Comparison of ENCODE assay signal across 14 cellular contexts in the genomic region with DNA sequence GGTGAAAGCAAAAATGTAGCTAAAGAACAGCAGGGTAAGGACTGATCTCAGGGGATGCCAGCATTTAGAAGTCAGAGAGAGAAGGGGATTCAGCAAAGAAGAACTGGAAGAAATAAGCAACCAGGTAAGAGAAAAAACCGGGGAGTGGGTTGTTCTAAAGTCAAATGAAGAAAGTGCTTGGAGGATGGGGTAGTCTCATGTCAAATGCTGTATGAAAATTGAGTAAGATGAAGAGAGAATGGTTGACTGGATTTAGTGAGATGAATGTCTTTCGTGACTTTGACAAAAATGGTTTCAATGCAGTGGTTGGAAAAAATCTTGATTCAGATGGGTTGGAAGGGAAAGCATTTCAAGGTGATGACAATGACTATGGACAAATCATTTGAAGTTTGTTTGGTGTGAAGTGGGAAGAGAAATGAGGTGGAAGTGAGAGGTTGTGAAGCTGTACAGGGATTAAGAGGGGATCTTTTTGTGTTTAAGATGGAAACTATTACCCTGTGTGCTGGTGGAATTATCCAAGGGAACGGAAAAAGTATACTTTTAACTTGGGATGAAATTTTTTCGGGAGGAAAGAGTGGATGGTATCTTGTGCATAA.
DNase-seq lines count a peak whose midpoint lies in the region; ATAC-seq and TF ChIP-seq lines count a peak whose summit lies in the region.
"Had no signal": no experiment of that assay in that cellular context is flagged by ENCODE, and none has a peak within 500 bp of the region (broad histone marks: within the 10 kb centered on the region; RNA-seq: fewer than 3 reads in every experiment).

No MANE protein-coding gene starts in this region.

- H3K27ac Mint-ChIP-seq in activated CD4-positive, alpha-beta memory T cell treated with anti-CD3 and anti-CD28 coated beads for 36 hours: peak overlapping the region; percentile 51
- H3K27ac Mint-ChIP-seq in activated CD4-positive, alpha-beta memory T cell treated with anti-CD3 and anti-CD28 coated beads, Interleukin-2, amount 10 ng/mL, durations not matched to agents 7 days and 5 days: no peak overlapping the region
- H3K27ac Mint-ChIP-seq in activated naive CD4-positive, alpha-beta T cell treated with anti-CD3 and anti-CD28 coated beads for 36 hours: peak overlapping the region; percentile 26
- no peak overlapping the region for H3K27ac Mint-ChIP-seq in stimulated activated naive CD8-positive, alpha-beta T cell treated with anti-CD3 and anti-CD28 coated beads, Interleukin-15, amount 100 ng/mL, for 72 hours
- H3K27ac Mint-ChIP-seq in type B pancreatic cell: no peak overlapping the region
- H3K27ac Mint-ChIP-seq: CD14-positive monocyte; CD4-positive, alpha-beta memory T cell had no signal

- H3K27me3 Mint-ChIP-seq in activated CD4-positive, alpha-beta memory T cell treated with anti-CD3 and anti-CD28 coated beads for 36 hours: peaks cover 3% of the 10 kb centered on the region
- H3K27me3 Mint-ChIP-seq in activated CD4-positive, alpha-beta memory T cell treated with anti-CD3 and anti-CD28 coated beads, Interleukin-2, amount 10 ng/mL, durations not matched to agents 7 days and 5 days: peaks cover 6% of the 10 kb centered on the region
- H3K27me3 Mint-ChIP-seq in activated naive CD4-positive, alpha-beta T cell treated with anti-CD3 and anti-CD28 coated beads for 36 hours (ENCODE audit: low read depth): no peaks in the 10 kb centered on the region
- H3K27me3 Mint-ChIP-seq in stimulated activated naive CD8-positive, alpha-beta T cell treated with anti-CD3 and anti-CD28 coated beads, Interleukin-15, amount 100 ng/mL, for 72 hours: no peaks in the 10 kb centered on the region
- H3K27me3 Mint-ChIP-seq in type B pancreatic cell: no peaks in the 10 kb centered on the region

- DNase-seq in activated CD4-positive, alpha-beta memory T cell treated with anti-CD3 and anti-CD28 coated beads for 36 hours: no peak
- no peak for DNase-seq in activated CD4-positive, alpha-beta memory T cell treated with anti-CD3 and anti-CD28 coated beads, Interleukin-2, amount 10 ng/mL, durations not matched to agents 7 days and 5 days
- no peak for DNase-seq in activated naive CD4-positive, alpha-beta T cell treated with anti-CD3 and anti-CD28 coated beads for 36 hours
- no peak for DNase-seq in activated naive CD4-positive, alpha-beta T cell treated with anti-CD3 and anti-CD28 coated beads, Interleukin-2, amount 50 U/mL, for 16 hours
- DNase-seq in stimulated activated naive CD8-positive, alpha-beta T cell treated with anti-CD3 and anti-CD28 coated beads, Interleukin-15, Interleukin-2, amounts not matched to agents 100 U/mL and 50 U/mL, for 24 hours: no peak
- no peak for DNase-seq in stimulated activated naive CD8-positive, alpha-beta T cell treated with anti-CD3 and anti-CD28 coated beads, Interleukin-15, amount 100 ng/mL, for 72 hours
- DNase-seq in type B pancreatic cell (ENCODE audit: extremely low spot score, unreplicated experiment): no peak
- DNase-seq: 8988T; CD4-positive, alpha-beta memory T cell; DMS153; DMS79; GDM1; GM23248 had no signal

- no peaks in the 10 kb centered on the region for H3K9me3 Mint-ChIP-seq in activated CD4-positive, alpha-beta memory T cell treated with anti-CD3 and anti-CD28 coated beads for 36 hours
- H3K9me3 Mint-ChIP-seq in activated CD4-positive, alpha-beta memory T cell treated with anti-CD3 and anti-CD28 coated beads, Interleukin-2, amount 10 ng/mL, durations not matched to agents 7 days and 5 days: no peaks in the 10 kb centered on the region
- peaks cover 2% of the 10 kb centered on the region for H3K9me3 Mint-ChIP-seq in activated naive CD4-positive, alpha-beta T cell treated with anti-CD3 and anti-CD28 coated beads for 36 hours
- H3K9me3 Mint-ChIP-seq in stimulated activated naive CD8-positive, alpha-beta T cell treated with anti-CD3 and anti-CD28 coated beads, Interleukin-15, amount 100 ng/mL, for 72 hours: peaks cover 5 to 9% of the 10 kb centered on the region in 2 donors
- no peaks in the 10 kb centered on the region for H3K9me3 Mint-ChIP-seq in type B pancreatic cell

- no peaks in the 10 kb centered on the region for H3K36me3 Mint-ChIP-seq in activated CD4-positive, alpha-beta memory T cell treated with anti-CD3 and anti-CD28 coated beads for 36 hours
- no peaks in the 10 kb centered on the region for H3K36me3 Mint-ChIP-seq in activated CD4-positive, alpha-beta memory T cell treated with anti-CD3 and anti-CD28 coated beads, Interleukin-2, amount 10 ng/mL, durations not matched to agents 7 days and 5 days (ENCODE audit: low read depth)
- no peaks in the 10 kb centered on the region for H3K36me3 Mint-ChIP-seq in activated naive CD4-positive, alpha-beta T cell treated with anti-CD3 and anti-CD28 coated beads for 36 hours (ENCODE audit: low read depth)
- H3K36me3 Mint-ChIP-seq in type B pancreatic cell: no peaks in the 10 kb centered on the region
- H3K36me3 Mint-ChIP-seq: CD14-positive monocyte had no signal

- CTCF ChIA-PET in activated CD4-positive, alpha-beta memory T cell treated with anti-CD3 and anti-CD28 coated beads for 36 hours (lab: Charles Lee): interaction anchor here (0.7 to 2.1 kb wide), 4 partner anchors 9 to 64 kb away, joined by 3 to 8 read pairs (median 4); no protein-coding TSS in a partner anchor
- CTCF ChIA-PET in activated CD4-positive, alpha-beta memory T cell treated with anti-CD3 and anti-CD28 coated beads, Interleukin-2, amount 10 ng/mL, durations not matched to agents 7 days and 5 days (lab: Charles Lee): interaction anchor here (0.9 kb wide), 1 partner anchor 53 kb away, joined by 3 read pairs; no protein-coding TSS in a partner anchor
- CTCF ChIA-PET in activated naive CD4-positive, alpha-beta T cell treated with anti-CD3 and anti-CD28 coated beads for 36 hours (lab: Charles Lee): interaction anchor here (0.7 to 1.9 kb wide), 4 partner anchors 51 to 57 kb away, joined by 3 to 7 read pairs (median 4); no protein-coding TSS in a partner anchor

- intact Hi-C loops in activated CD4-positive, alpha-beta memory T cell treated with anti-CD3 and anti-CD28 coated beads for 36 hours (cut with micrococcal nuclease): loop anchor here (1.0 to 10.0 kb wide), 5 partner anchors 51 to 159 kb away; no protein-coding TSS in a partner anchor
- intact Hi-C loops in activated naive CD4-positive, alpha-beta T cell treated with anti-CD3 and anti-CD28 coated beads for 36 hours (cut with micrococcal nuclease): loop anchor here (1.0 to 5.0 kb wide), 3 partner anchors 52 to 134 kb away; no protein-coding TSS in a partner anchor

- peak; percentile 41 for ATAC-seq in stimulated activated naive CD8-positive, alpha-beta T cell treated with anti-CD3 and anti-CD28 coated beads, Interleukin-15, Interleukin-2, amounts not matched to agents 100 U/mL and 50 U/mL, for 24 hours
- ATAC-seq in stimulated activated naive CD8-positive, alpha-beta T cell treated with anti-CD3 and anti-CD28 coated beads, Interleukin-15, amount 100 ng/mL, for 72 hours: no peak

- H3K4me1 Mint-ChIP-seq in activated CD4-positive, alpha-beta memory T cell treated with anti-CD3 and anti-CD28 coated beads for 36 hours (ENCODE audit: low read depth): peaks cover 41% of the 10 kb centered on the region
- peaks cover 6% of the 10 kb centered on the region for H3K4me1 Mint-ChIP-seq in activated CD4-positive, alpha-beta memory T cell treated with anti-CD3 and anti-CD28 coated beads, Interleukin-2, amount 10 ng/mL, durations not matched to agents 7 days and 5 days
- H3K4me1 Mint-ChIP-seq in activated naive CD4-positive, alpha-beta T cell treated with anti-CD3 and anti-CD28 coated beads for 36 hours (ENCODE audit: low read depth): peaks cover 47% of the 10 kb centered on the region
- peaks cover 28% of the 10 kb centered on the region for H3K4me1 Mint-ChIP-seq in stimulated activated naive CD8-positive, alpha-beta T cell treated with anti-CD3 and anti-CD28 coated beads, Interleukin-15, amount 100 ng/mL, for 72 hours
- peaks cover 9% of the 10 kb centered on the region for H3K4me1 Mint-ChIP-seq in type B pancreatic cell (ENCODE audit: unreplicated experiment)

- no peak for TF ChIP-seq CTCF in type B pancreatic cell (conservative IDR thresholded peaks at IDR 0.05)

- H3K4me3 Mint-ChIP-seq in activated CD4-positive, alpha-beta memory T cell treated with anti-CD3 and anti-CD28 coated beads for 36 hours: no peak overlapping the region
- H3K4me3 Mint-ChIP-seq in activated CD4-positive, alpha-beta memory T cell treated with anti-CD3 and anti-CD28 coated beads, Interleukin-2, amount 10 ng/mL, durations not matched to agents 7 days and 5 days: no peak overlapping the region
- H3K4me3 Mint-ChIP-seq in activated naive CD4-positive, alpha-beta T cell treated with anti-CD3 and anti-CD28 coated beads for 36 hours: no peak overlapping the region
- no peak overlapping the region for H3K4me3 Mint-ChIP-seq in stimulated activated naive CD8-positive, alpha-beta T cell treated with anti-CD3 and anti-CD28 coated beads, Interleukin-15, amount 100 ng/mL, for 72 hours
- H3K4me3 Mint-ChIP-seq in type B pancreatic cell: no peak overlapping the region
- H3K4me3 Mint-ChIP-seq: CD14-positive monocyte; CD4-positive, alpha-beta memory T cell had no signal

- POLR2A ChIA-PET in activated CD4-positive, alpha-beta memory T cell treated with anti-CD3 and anti-CD28 coated beads for 36 hours (lab: Charles Lee): interaction anchor here (0.8 to 2.1 kb wide), 4 partner anchors 20 to 64 kb away, joined by 3 to 11 read pairs (median 3); no protein-coding TSS in a partner anchor
- POLR2A ChIA-PET in activated CD4-positive, alpha-beta memory T cell treated with anti-CD3 and anti-CD28 coated beads, Interleukin-2, amount 10 ng/mL, durations not matched to agents 7 days and 5 days (lab: Charles Lee): no interaction called here

Comparison
In these comparisons a context has a peak if more than half of its experiments do, and no peak if none do; other contexts are left out.
1. H3K27ac Mint-ChIP-seq: peak in activated CD4-positive, alpha-beta memory T cell treated with anti-CD3 and anti-CD28 coated beads for 36 hours (single experiment) and activated naive CD4-positive, alpha-beta T cell treated with anti-CD3 and anti-CD28 coated beads for 36 hours (single experiment); none in activated CD4-positive, alpha-beta memory T cell treated with anti-CD3 and anti-CD28 coated beads, Interleukin-2, amount 10 ng/mL, durations not matched to agents 7 days and 5 days (single experiment), stimulated activated naive CD8-positive, alpha-beta T cell treated with anti-CD3 and anti-CD28 coated beads, Interleukin-15, amount 100 ng/mL, for 72 hours (0 of 2) and type B pancreatic cell (single experiment).